ENCODE assay signal across 19 cellular contexts in genomic region chr17:36614974-36615373, GRCh38. TPM values are rescaled to one million over a fixed set of nuclear protein-coding genes. Genes with fewer than 3 reads are reported as not detected.
A peak's percentile ranks its signal among the peaks of the same experiment; 100 is the strongest.
DNase-seq lines count a peak whose midpoint lies in the region; ATAC-seq and TF ChIP-seq lines count a peak whose summit lies in the region.
"Had no signal": no experiment of that assay in that cellular context is flagged by ENCODE, and none has a peak within 500 bp of the region (broad histone marks: within the 10 kb centered on the region; RNA-seq: fewer than 3 reads in every experiment).

No MANE protein-coding gene starts in this region.

- H3K27me3 Mint-ChIP-seq in neural progenitor cell (ENCODE audit: insufficient read depth, low read depth), result peaks cover 13% of the 10 kb centered on the region
- H3K27me3 Mint-ChIP-seq: B cell had no signal

- no peak overlapping the region for H3K4me3 Mint-ChIP-seq in neural progenitor cell
- H3K4me3 Mint-ChIP-seq: B cell, CD14-positive monocyte had no signal

- intact Hi-C loops in IMR-90 (cut with micrococcal nuclease), result no loop called here
- intact Hi-C loops in breast epithelium (cut with DNase I; ENCODE audit: low total_unique reads), result no loop called here

- no peak overlapping the region for H2BK120ac ChIP-seq in IMR-90 (ENCODE audit: low read depth, low read length)

- no peak for TF ChIP-seq POLR2A in IMR-90 (IDR thresholded peaks at IDR 0.05; ENCODE audit: low read depth, low read length)
- TF ChIP-seq POLR2A in breast epithelium (IDR thresholded peaks at IDR 0.05), result no peak

- POLR2A ChIA-PET in IMR-90 (lab: Charles Lee; ENCODE audit: unreplicated experiment), result no interaction called here

- H3K27ac Mint-ChIP-seq in neural progenitor cell, result no peak overlapping the region
- H3K27ac Mint-ChIP-seq: B cell had no signal

- H3F3A ChIP-seq in neural progenitor cell (ENCODE audit: low read depth), result peaks cover 8% of the 10 kb centered on the region

- BruUV-seq in IMR-90 (replicated peaks; lab: Mats Ljungman, UMichigan), result no TSS peak

- no peak overlapping the region for H2BK20ac ChIP-seq in IMR-90 (ENCODE audit: low read depth, low read length)

- H3K9me3 ChIP-seq in IMR-90 (ENCODE audit: control insufficient read depth, insufficient read depth, low read length), result no peaks in the 10 kb centered on the region
- no peaks in the 10 kb centered on the region for H3K9me3 ChIP-seq in endocrine pancreas (ENCODE audit: control insufficient read depth, low read length)
- no peaks in the 10 kb centered on the region for H3K9me3 ChIP-seq in neural progenitor cell (ENCODE audit: low read depth)
- H3K9me3 ChIP-seq in breast epithelium, result no peaks in the 10 kb centered on the region
- H3K9me3 ChIP-seq: HAP-1, Peyer's patch had no signal

- no peak overlapping the region for H2AK9ac ChIP-seq in IMR-90 (replicated peaks; ENCODE audit: low read depth, low read length, poor library complexity)

- ATAC-seq in IMR-90 (ENCODE audit: low read depth) (no peak), GM21381 (IDR thresholded peaks at IDR 0.05; ENCODE audit: unreplicated experiment) (no peak)

- H3K27ac ChIP-seq in IMR-90 (ENCODE audit: insufficient read depth, low read length), result no peak overlapping the region
- H3K27ac ChIP-seq in neural progenitor cell, result peak overlapping the region; percentile 63
- no peak overlapping the region for H3K27ac ChIP-seq in breast epithelium
- no peak overlapping the region for H3K27ac ChIP-seq in brain microvascular endothelial cell
- H3K27ac ChIP-seq: KMS-11, Peyer's patch had no signal

- H4K20me1 ChIP-seq in IMR-90 (ENCODE audit: insufficient read depth, low read length) (no peaks in the 10 kb centered on the region), neural progenitor cell (ENCODE audit: low read depth) (no peaks in the 10 kb centered on the region)

- no peak overlapping the region for H3K4me2 ChIP-seq in IMR-90 (ENCODE audit: low read depth, low read length)
- peak overlapping the region; percentile 47 for H3K4me2 ChIP-seq in neural progenitor cell
- H3K4me2 ChIP-seq: KMS-11 had no signal

- no peak overlapping the region for H4K5ac ChIP-seq in IMR-90 (ENCODE audit: low read depth, low read length)

- H3K9ac ChIP-seq in IMR-90 (ENCODE audit: low read depth, low read length) (no peak overlapping the region), endocrine pancreas (ENCODE audit: control insufficient read depth, insufficient read depth, low read length) (peak overlapping the region; percentile 8), neural progenitor cell (no peak overlapping the region)
- H3K9ac ChIP-seq: KMS-11 had no signal

- no peak overlapping the region for H4K8ac ChIP-seq in IMR-90 (ENCODE audit: low read depth in 2 of 2, low read length in 2 of 2)

- H3K4ac ChIP-seq in IMR-90 (ENCODE audit: low read depth, low read length), result no peak overlapping the region

- H3K79me2 ChIP-seq in neural progenitor cell (ENCODE audit: low read depth), result no peaks in the 10 kb centered on the region

- in situ Hi-C loops in IMR-90 (cut with MboI; ENCODE audit: low sequenced_read_pairs) (no loop called here), brain microvascular endothelial cell (cut with HindIII; ENCODE audit: low pct_ligation_motif_present, low sequenced_read_pairs) (no loop called here)

- no peak overlapping the region for H3K4me3 ChIP-seq in IMR-90 (ENCODE audit: insufficient read depth, low read depth, low read length)
- no peak overlapping the region for H3K4me3 ChIP-seq in endocrine pancreas (ENCODE audit: control insufficient read depth, insufficient read depth, low read length)
- no peak overlapping the region for H3K4me3 ChIP-seq in neural progenitor cell
- no peak overlapping the region for H3K4me3 ChIP-seq in breast epithelium
- H3K4me3 ChIP-seq in brain microvascular endothelial cell (ENCODE audit: low read depth, low read length), result no peak overlapping the region
- H3K4me3 ChIP-seq: HAP-1, Peyer's patch had no signal

- H3K4me1 Mint-ChIP-seq in neural progenitor cell, result peaks cover 5% of the 10 kb centered on the region
- H3K4me1 Mint-ChIP-seq: B cell had no signal

- CTCF ChIA-PET in IMR-90 (lab: Yijun Ruan, JAX), result no interaction called here

- H3K18ac ChIP-seq in IMR-90 (ENCODE audit: low read depth, low read length), result no peak overlapping the region

- H3K9me1 ChIP-seq in IMR-90 (ENCODE audit: insufficient read depth, low read length), result peaks cover 12% of the 10 kb centered on the region; the same call in 1 of the 2 replicates

- H3K36me3 ChIP-seq in IMR-90 (ENCODE audit: control insufficient read depth, insufficient read depth, low read length) (no peaks in the 10 kb centered on the region), endocrine pancreas (ENCODE audit: control insufficient read depth, insufficient read depth, low read length) (no peaks in the 10 kb centered on the region), neural progenitor cell (no peaks in the 10 kb centered on the region), breast epithelium (no peaks in the 10 kb centered on the region), brain microvascular endothelial cell (replicated peaks) (no peaks in the 10 kb centered on the region)
- H3K36me3 ChIP-seq: Peyer's patch had no signal

- no peak overlapping the region for H3K14ac ChIP-seq in IMR-90 (replicated peaks; ENCODE audit: low read depth, low read length)

- no peaks in the 10 kb centered on the region for H3K36me3 Mint-ChIP-seq in neural progenitor cell
- H3K36me3 Mint-ChIP-seq: CD14-positive monocyte had no signal

- no peaks in the 10 kb centered on the region for H3K79me1 ChIP-seq in IMR-90 (ENCODE audit: low read depth in 1 of 2, low read length in 2 of 2)

- H3K9me3 Mint-ChIP-seq in neural progenitor cell, result no peaks in the 10 kb centered on the region
- H3K9me3 Mint-ChIP-seq: CD14-positive monocyte had no signal

- DNase-seq in NCI-H2171 treated with DMSO at 0.1 percent for 48 hours (lab: John Stamatoyannopoulos, UW) (peak; percentile 49), NCI-H2171 (lab: John Stamatoyannopoulos, UW) (no peak), IMR-90 (no peak), neural progenitor cell (ENCODE audit: low spot score) (peak; percentile 31), breast epithelium (ENCODE audit: low spot score in 2 of 2) (no peak), brain microvascular endothelial cell (no peak)
- DNase-seq: EL, NCI-H1092 treated with DMSO at 0.1 percent for 48 hours, NCI-H1436 treated with DMSO at 0.1 percent for 48 hours, NCI-H2029, NCI-H446, NCI-H69, Peyer's patch had no signal

- no peak for TF ChIP-seq RAD21 in IMR-90 (IDR thresholded peaks at IDR 0.05; ENCODE audit: low read length)

- no peak overlapping the region for H2BK15ac ChIP-seq in IMR-90 (ENCODE audit: low read depth, low read length)

- H3K4me1 ChIP-seq in IMR-90 (ENCODE audit: control insufficient read depth, insufficient read depth, low read length) (no peaks in the 10 kb centered on the region), endocrine pancreas (ENCODE audit: control insufficient read depth, insufficient read depth, low read length) (no peaks in the 10 kb centered on the region), neural progenitor cell (peaks cover 23% of the 10 kb centered on the region), breast epithelium (no peaks in the 10 kb centered on the region)
- H3K4me1 ChIP-seq: HAP-1, Peyer's patch had no signal

- no peak overlapping the region for H3K56ac ChIP-seq in IMR-90 (ENCODE audit: extremely low read depth, insufficient read depth, low read length)

- no peak overlapping the region for H4K91ac ChIP-seq in IMR-90 (ENCODE audit: insufficient read depth, low read depth, low read length)

- WGBS in IMR-90 (ENCODE audit: extremely low coverage in 2 of 2, insufficient read length in 1 of 2), 2 experiments, result no CpG with 5 or more reads among the region's 4 CpGs

- dilution Hi-C loops in IMR-90 (cut with HindIII; ENCODE audit: low sequenced_read_pairs, unreplicated experiment), result no loop called here

- TF ChIP-seq CTCF in IMR-90 (conservative IDR thresholded peaks at IDR 0.05; ENCODE audit: low read depth, low read length), result no peak
- no peak for TF ChIP-seq CTCF in neural progenitor cell (IDR thresholded peaks at IDR 0.05)
- TF ChIP-seq CTCF in breast epithelium (IDR thresholded peaks at IDR 0.05), result no peak
- TF ChIP-seq CTCF in brain microvascular endothelial cell (IDR thresholded peaks at IDR 0.05; ENCODE audit: low read depth, low read length, missing control alignments), result no peak

- no peak overlapping the region for H3K23ac ChIP-seq in IMR-90 (ENCODE audit: low read depth, low read length)

- H2AK5ac ChIP-seq in IMR-90 (ENCODE audit: low read depth, low read length), result no peak overlapping the region

- H2AFZ ChIP-seq in IMR-90 (replicated peaks; ENCODE audit: low read length, poor library complexity), result peak overlapping the region; percentile 51
- H2AFZ ChIP-seq in neural progenitor cell (replicated peaks), result peak overlapping the region; percentile 57

- H3K27me3 ChIP-seq in IMR-90 (ENCODE audit: control insufficient read depth, insufficient read depth, low read length) (peaks cover 4% of the 10 kb centered on the region; the same call in 1 of the 2 replicates), endocrine pancreas (ENCODE audit: control insufficient read depth, insufficient read depth, low read length) (no peaks in the 10 kb centered on the region), neural progenitor cell (no peaks in the 10 kb centered on the region), breast epithelium (no peaks in the 10 kb centered on the region), brain microvascular endothelial cell (replicated peaks) (no peaks in the 10 kb centered on the region)
- H3K27me3 ChIP-seq: Peyer's patch had no signal

- no peak overlapping the region for H2BK5ac ChIP-seq in IMR-90 (ENCODE audit: low read depth, low read length, poor library complexity, severe bottlenecking)

TF ChIP-seq in IMR-90, 13 proteins besides CTCF, POLR2A, EP300 and RAD21 (continues in another document):
- no peak for TF ChIP-seq MAFK (IDR thresholded peaks at IDR 0.05; ENCODE audit: low read depth, low read length)
- no peak for TF ChIP-seq MXI1 (IDR thresholded peaks at IDR 0.05; ENCODE audit: borderline replicate concordance, low read depth, low read length)
- TF ChIP-seq FOS (IDR thresholded peaks at IDR 0.05; ENCODE audit: low read depth, low read length), result no peak
- no peak for TF ChIP-seq BHLHE40 (IDR thresholded peaks at IDR 0.05; ENCODE audit: low read depth, low read length)
- TF ChIP-seq NFE2L2 (IDR thresholded peaks at IDR 0.05; ENCODE audit: low read depth, low read length), result no peak

RNA-seq across cellular contexts. Expression of gene MRM1, which starts 13.6 kb away (rescaled TPM):
- total RNA-seq in IMR-90 (2012; rRNA removed) (2.2 TPM in 2 replicates), neural progenitor cell (ENCODE audit: low replicate concordance) (0.65 and 4.1 TPM in 2 replicates), breast epithelium (1 to 10 TPM; 4.8 to 7.5 (median 7.2) TPM)
- polyA plus RNA-seq in IMR-90 (2012; rRNA removed), result 4.3 and 5.3 TPM in 2 replicates
- polyA plus RNA-seq in IMR-90 (2012; cell fraction: cytosol; rRNA removed), result 3.0 and 5.1 TPM in 2 replicates
- polyA plus RNA-seq in IMR-90 (2012; cell fraction: nucleus; rRNA removed; ENCODE audit: low replicate concordance), result 3.7 and 8.0 TPM in 2 replicates

RNA-seq across cellular contexts. Expression of gene DHRS11, which starts 23.3 kb away (rescaled TPM):
- total RNA-seq in IMR-90 (2012; rRNA removed) (4.7 and 7.0 TPM in 2 replicates), neural progenitor cell (ENCODE audit: low replicate concordance) (14.4 and 27.3 TPM in 2 replicates), breast epithelium (10 to 100 TPM; 11.4 to 14.1 (median 11.5) TPM)
- polyA plus RNA-seq in IMR-90 (2012; rRNA removed), result 14.5 and 14.6 TPM in 2 replicates
- 9.2 and 13.0 TPM in 2 replicates for polyA plus RNA-seq in IMR-90 (2012; cell fraction: cytosol; rRNA removed)
- polyA plus RNA-seq in IMR-90 (2012; cell fraction: nucleus; rRNA removed; ENCODE audit: low replicate concordance), result 33.5 and 35.9 TPM in 2 replicates

Comparison
In these comparisons a context has a peak if more than half of its experiments do, and no peak if none do; other contexts are left out.
1. DNase-seq: peak in NCI-H2171 treated with DMSO at 0.1 percent for 48 hours (single experiment) and neural progenitor cell (single experiment); none in NCI-H2171 (single experiment), IMR-90 (single experiment), breast epithelium (0 of 2) and brain microvascular endothelial cell (single experiment).